ENCODE assay signal across 1 cellular context in the genomic region with DNA sequence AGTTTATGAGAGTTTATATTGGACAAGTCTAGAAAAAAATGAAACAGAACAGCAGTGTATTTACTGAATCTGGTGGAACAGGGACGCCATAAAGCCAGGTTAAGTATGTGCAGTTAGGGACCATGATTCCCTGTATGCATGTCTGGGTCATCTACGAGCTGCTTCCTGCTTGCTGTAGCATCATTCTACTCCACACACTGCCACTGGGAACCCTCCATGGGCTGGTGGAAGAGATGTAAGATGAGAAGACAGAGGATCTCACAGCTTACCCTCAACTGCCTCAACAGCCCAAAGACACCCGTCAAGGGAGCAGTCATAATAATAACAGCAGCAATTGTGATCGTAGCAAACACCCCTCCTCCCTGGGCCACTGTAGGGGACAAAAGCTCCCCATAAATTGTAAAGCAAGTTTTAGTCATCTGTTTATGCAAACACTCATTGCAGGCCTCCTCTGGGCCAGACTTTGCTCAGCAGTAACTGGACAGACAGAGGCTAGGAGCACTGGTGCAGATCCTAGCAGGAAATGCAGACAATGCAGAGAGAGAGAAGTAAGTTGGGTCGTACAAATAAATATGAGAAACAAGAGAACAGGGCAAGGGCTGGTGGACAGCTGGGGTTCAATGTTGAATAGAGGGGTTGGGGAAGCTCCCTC.
TF ChIP-seq lines count a peak whose summit lies in the region.

No MANE protein-coding gene starts in this region.

TF ChIP-seq in GM23338, 12 proteins besides CTCF, POLR2A, EP300 and RAD21 (continued from another document):
- TF ChIP-seq, protein P1, sequence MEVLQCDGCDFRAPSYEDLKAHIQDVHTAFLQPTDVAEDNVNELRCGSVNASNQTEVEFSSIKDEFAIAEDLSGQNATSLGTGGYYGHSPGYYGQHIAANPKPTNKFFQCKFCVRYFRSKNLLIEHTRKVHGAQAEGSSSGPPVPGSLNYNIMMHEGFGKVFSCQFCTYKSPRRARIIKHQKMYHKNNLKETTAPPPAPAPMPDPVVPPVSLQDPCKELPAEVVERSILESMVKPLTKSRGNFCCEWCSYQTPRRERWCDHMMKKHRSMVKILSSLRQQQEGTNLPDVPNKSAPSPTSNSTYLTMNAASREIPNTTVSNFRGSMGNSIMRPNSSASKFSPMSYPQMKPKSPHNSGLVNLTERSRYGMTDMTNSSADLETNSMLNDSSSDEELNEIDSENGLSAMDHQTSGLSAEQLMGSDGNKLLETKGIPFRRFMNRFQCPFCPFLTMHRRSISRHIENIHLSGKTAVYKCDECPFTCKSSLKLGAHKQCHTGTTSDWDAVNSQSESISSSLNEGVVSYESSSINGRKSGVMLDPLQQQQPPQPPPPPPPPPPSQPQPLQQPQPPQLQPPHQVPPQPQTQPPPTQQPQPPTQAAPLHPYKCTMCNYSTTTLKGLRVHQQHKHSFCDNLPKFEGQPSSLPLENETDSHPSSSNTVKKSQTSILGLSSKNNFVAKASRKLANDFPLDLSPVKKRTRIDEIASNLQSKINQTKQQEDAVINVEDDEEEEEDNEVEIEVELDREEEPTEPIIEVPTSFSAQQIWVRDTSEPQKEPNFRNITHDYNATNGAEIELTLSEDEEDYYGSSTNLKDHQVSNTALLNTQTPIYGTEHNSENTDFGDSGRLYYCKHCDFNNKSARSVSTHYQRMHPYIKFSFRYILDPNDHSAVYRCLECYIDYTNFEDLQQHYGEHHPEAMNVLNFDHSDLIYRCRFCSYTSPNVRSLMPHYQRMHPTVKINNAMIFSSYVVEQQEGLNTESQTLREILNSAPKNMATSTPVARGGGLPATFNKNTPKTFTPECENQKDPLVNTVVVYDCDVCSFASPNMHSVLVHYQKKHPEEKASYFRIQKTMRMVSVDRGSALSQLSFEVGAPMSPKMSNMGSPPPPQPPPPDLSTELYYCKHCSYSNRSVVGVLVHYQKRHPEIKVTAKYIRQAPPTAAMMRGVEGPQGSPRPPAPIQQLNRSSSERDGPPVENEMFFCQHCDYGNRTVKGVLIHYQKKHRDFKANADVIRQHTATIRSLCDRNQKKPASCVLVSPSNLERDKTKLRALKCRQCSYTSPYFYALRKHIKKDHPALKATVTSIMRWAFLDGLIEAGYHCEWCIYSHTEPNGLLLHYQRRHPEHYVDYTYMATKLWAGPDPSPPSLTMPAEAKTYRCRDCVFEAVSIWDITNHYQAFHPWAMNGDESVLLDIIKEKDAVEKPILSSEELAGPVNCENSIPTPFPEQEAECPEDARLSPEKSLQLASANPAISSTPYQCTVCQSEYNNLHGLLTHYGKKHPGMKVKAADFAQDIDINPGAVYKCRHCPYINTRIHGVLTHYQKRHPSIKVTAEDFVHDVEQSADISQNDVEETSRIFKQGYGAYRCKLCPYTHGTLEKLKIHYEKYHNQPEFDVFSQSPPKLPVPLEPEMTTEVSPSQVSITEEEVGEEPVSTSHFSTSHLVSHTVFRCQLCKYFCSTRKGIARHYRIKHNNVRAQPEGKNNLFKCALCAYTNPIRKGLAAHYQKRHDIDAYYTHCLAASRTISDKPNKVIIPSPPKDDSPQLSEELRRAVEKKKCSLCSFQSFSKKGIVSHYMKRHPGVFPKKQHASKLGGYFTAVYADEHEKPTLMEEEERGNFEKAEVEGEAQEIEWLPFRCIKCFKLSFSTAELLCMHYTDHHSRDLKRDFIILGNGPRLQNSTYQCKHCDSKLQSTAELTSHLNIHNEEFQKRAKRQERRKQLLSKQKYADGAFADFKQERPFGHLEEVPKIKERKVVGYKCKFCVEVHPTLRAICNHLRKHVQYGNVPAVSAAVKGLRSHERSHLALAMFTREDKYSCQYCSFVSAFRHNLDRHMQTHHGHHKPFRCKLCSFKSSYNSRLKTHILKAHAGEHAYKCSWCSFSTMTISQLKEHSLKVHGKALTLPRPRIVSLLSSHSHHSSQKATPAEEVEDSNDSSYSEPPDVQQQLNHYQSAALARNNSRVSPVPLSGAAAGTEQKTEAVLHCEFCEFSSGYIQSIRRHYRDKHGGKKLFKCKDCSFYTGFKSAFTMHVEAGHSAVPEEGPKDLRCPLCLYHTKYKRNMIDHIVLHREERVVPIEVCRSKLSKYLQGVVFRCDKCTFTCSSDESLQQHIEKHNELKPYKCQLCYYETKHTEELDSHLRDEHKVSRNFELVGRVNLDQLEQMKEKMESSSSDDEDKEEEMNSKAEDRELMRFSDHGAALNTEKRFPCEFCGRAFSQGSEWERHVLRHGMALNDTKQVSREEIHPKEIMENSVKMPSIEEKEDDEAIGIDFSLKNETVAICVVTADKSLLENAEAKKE (CRISPR knock-in tag; IDR thresholded peaks at IDR 0.05), result no peak
- TF ChIP-seq NANOG (IDR thresholded peaks at IDR 0.05; ENCODE audit: borderline replicate concordance), result no peak
- no peak for TF ChIP-seq CREB1 (CRISPR knock-in tag; IDR thresholded peaks at IDR 0.05; ENCODE audit: low read depth)
- no peak for TF ChIP-seq EZH2phosphoT487 (IDR thresholded peaks at IDR 0.05; ENCODE audit: unreplicated experiment)
- TF ChIP-seq STAT1 (IDR thresholded peaks at IDR 0.05; ENCODE audit: unreplicated experiment), result no peak
